ENCODE assay signal across 26 cellular contexts in genomic region chr3:8843347-8843746, GRCh38.
"Had no signal": no experiment of that assay in that cellular context is flagged by ENCODE, and none has a peak within 500 bp of the region (broad histone marks: within the 10 kb centered on the region; RNA-seq: fewer than 3 reads in every experiment).

No MANE protein-coding gene starts in this region.

- H3K27ac ChIP-seq: adrenal gland, ascending aorta, brain microvascular endothelial cell, cardiac muscle cell, colonic mucosa, WERI-Rb-1 had no signal

- H3K36me3 ChIP-seq: adrenal gland, ascending aorta, brain microvascular endothelial cell, cardiac muscle cell, colonic mucosa, WERI-Rb-1 had no signal

- H3K9me3 ChIP-seq: adrenal gland, ascending aorta, colonic mucosa had no signal

- H3K4me3 ChIP-seq: adrenal gland, ascending aorta, cardiac muscle cell, colonic mucosa had no signal

- H3K4me1 ChIP-seq: adrenal gland, colonic mucosa had no signal

- DNase-seq: activated B cell treated with CpG ODN at 0.5 μM for 24 hours; activated CD4-positive, alpha-beta T cell treated with anti-CD3 and anti-CD28 coated beads for 48 hours; activated CD4-positive, alpha-beta T cell treated with anti-CD3 and anti-CD28 coated beads, Interleukin-2, amount 50 U/mL, for 1 hour; activated CD4-positive, alpha-beta T cell treated with anti-CD3 and anti-CD28 coated beads, Interleukin-2, amount 50 U/mL, for 48 hours; activated CD8-positive, alpha-beta memory T cell treated with anti-CD3 and anti-CD28 coated beads for 24 hours; activated CD8-positive, alpha-beta T cell treated with anti-CD3 and anti-CD28 coated beads for 36 hours; activated effector memory CD4-positive, alpha-beta T cell treated with anti-CD3 and anti-CD28 coated beads, Interleukin-2, amount 50 U/mL, for 16 hours; activated naive CD4-positive, alpha-beta T cell treated with anti-CD3 and anti-CD28 coated beads for 36 hours; activated naive CD8-positive, alpha-beta T cell treated with anti-CD3 and anti-CD28 coated beads for 36 hours; activated naive CD8-positive, alpha-beta T cell treated with anti-CD3 and anti-CD28 coated beads, Interleukin-2, amount 50 U/mL, for 24 hours; activated T-cell treated with anti-CD3 and anti-CD28 coated beads, Interleukin-2, amount 50 U/mL, for 4 hours; adrenal gland; brain microvascular endothelial cell; central memory CD4-positive, alpha-beta T cell; cerebellar nuclear complex; colonic mucosa; effector CD8-positive, alpha-beta T cell; foreskin fibroblast; T-helper 1 cell; T-helper 17 cell; T1000; WERI-Rb-1 had no signal

- ATAC-seq: activated CD4-positive, CD25-positive, alpha-beta regulatory T cell treated with anti-CD3 and anti-CD28 coated beads, Interleukin-2, amount 50 U/mL, for 24 hours; activated CD8-positive, alpha-beta T cell treated with anti-CD3 and anti-CD28 coated beads for 36 hours; activated naive CD8-positive, alpha-beta T cell treated with anti-CD3 and anti-CD28 coated beads, Interleukin-2, amount 50 U/mL, for 24 hours; activated T-cell treated with anti-CD3 and anti-CD28 coated beads, Interleukin-2, amount 50 U/mL, for 4 hours; esophagus mucosa; T-helper 17 cell had no signal

- H3K27me3 ChIP-seq: adrenal gland, ascending aorta, brain microvascular endothelial cell, cardiac muscle cell, colonic mucosa had no signal
